In genomic region chr18:58195278-58195721, GRCh38 we compare ENCODE assay signal across 8 cellular contexts.
DNase-seq lines count a peak whose midpoint lies in the region; ATAC-seq and TF ChIP-seq lines count a peak whose summit lies in the region.

No MANE protein-coding gene starts in this region.

- H3K36me3 Mint-ChIP-seq in activated naive CD4-positive, alpha-beta T cell treated with anti-CD3 and anti-CD28 coated beads, Interleukin-2, amount 50 U/mL, for 24 hours = no peaks in the 10 kb centered on the region

- H3K4me1 ChIP-seq in iPS-15b (ENCODE audit: control insufficient read depth, insufficient read depth, low read length) (peaks cover 22% of the 10 kb centered on the region), smooth muscle cell (ENCODE audit: low read depth) (peaks cover 4% of the 10 kb centered on the region)

- H3K4me1 Mint-ChIP-seq in activated naive CD4-positive, alpha-beta T cell treated with anti-CD3 and anti-CD28 coated beads, Interleukin-2, amount 50 U/mL, for 24 hours = peaks cover 27% of the 10 kb centered on the region

- H3K4me2 ChIP-seq in smooth muscle cell = peak overlapping the region; percentile 77

- H3K4me3 ChIP-seq in iPS-15b (ENCODE audit: low read depth, low read length) = peak overlapping the region; percentile 52
- peak overlapping the region; percentile 45 for H3K4me3 ChIP-seq in smooth muscle cell

- TF ChIP-seq CTCF in smooth muscle cell (IDR thresholded peaks at IDR 0.05; ENCODE audit: borderline replicate concordance, insufficient read depth, poor library complexity, severe bottlenecking) = no peak

- H3K36me3 ChIP-seq in iPS-15b (ENCODE audit: control insufficient read depth, insufficient read depth, low read length) = no peaks in the 10 kb centered on the region
- H3K36me3 ChIP-seq in smooth muscle cell (ENCODE audit: low read depth) = no peaks in the 10 kb centered on the region

- 4% methylated on average over 19 of the region's 23 CpGs for WGBS in smooth muscle cell (ENCODE audit: low lambda C conversion rate)

- no peaks in the 10 kb centered on the region for H3K9me3 Mint-ChIP-seq in activated naive CD4-positive, alpha-beta T cell treated with anti-CD3 and anti-CD28 coated beads, Interleukin-2, amount 50 U/mL, for 24 hours

- no peaks in the 10 kb centered on the region for H3F3A ChIP-seq in smooth muscle cell (ENCODE audit: low read depth)

- H3K79me2 ChIP-seq in smooth muscle cell (ENCODE audit: low read depth) = no peaks in the 10 kb centered on the region

- no peaks in the 10 kb centered on the region for H3K27me3 ChIP-seq in iPS-15b (ENCODE audit: control insufficient read depth, insufficient read depth, low read length)
- H3K27me3 ChIP-seq in smooth muscle cell (ENCODE audit: low read depth) = peaks cover 20% of the 10 kb centered on the region

- H4K20me1 ChIP-seq in smooth muscle cell (ENCODE audit: low read depth) = no peaks in the 10 kb centered on the region

- H3K4me3 Mint-ChIP-seq in activated naive CD4-positive, alpha-beta T cell treated with anti-CD3 and anti-CD28 coated beads, Interleukin-2, amount 50 U/mL, for 24 hours = peak overlapping the region; percentile 92

- no peaks in the 10 kb centered on the region for H3K9me3 ChIP-seq in iPS-15b (ENCODE audit: control insufficient read depth, insufficient read depth, low read length)
- H3K9me3 ChIP-seq in smooth muscle cell (replicated peaks; ENCODE audit: low read depth) = no peaks in the 10 kb centered on the region

- no peak overlapping the region for H3K27ac ChIP-seq in smooth muscle cell (ENCODE audit: low read depth)

- H3K27ac Mint-ChIP-seq in activated naive CD4-positive, alpha-beta T cell treated with anti-CD3 and anti-CD28 coated beads, Interleukin-2, amount 50 U/mL, for 24 hours = no peak overlapping the region

- H3K27me3 Mint-ChIP-seq in activated naive CD4-positive, alpha-beta T cell treated with anti-CD3 and anti-CD28 coated beads, Interleukin-2, amount 50 U/mL, for 24 hours = no peaks in the 10 kb centered on the region

- H3K9ac ChIP-seq in iPS-15b (ENCODE audit: low read depth, low read length) (peak overlapping the region; percentile 67), smooth muscle cell (ENCODE audit: low read depth) (no peak overlapping the region)

- peak overlapping the region; percentile 13 for H2AFZ ChIP-seq in smooth muscle cell (ENCODE audit: low read depth)

- peak; percentile 35 to 68 for ATAC-seq in activated CD4-positive, CD25-positive, alpha-beta regulatory T cell treated with anti-CD3 and anti-CD28 coated beads, Interleukin-2, amount 50 U/mL, for 24 hours

- no peak for DNase-seq in activated CD4-positive, CD25-positive, alpha-beta regulatory T cell treated with anti-CD3 and anti-CD28 coated beads, Interleukin-2, amount 50 U/mL, for 72 hours
- DNase-seq in NCI-H2171 treated with DMSO at 0.1 percent for 48 hours (lab: John Stamatoyannopoulos, UW) (peak; percentile 84), smooth muscle cell (lab: John Stamatoyannopoulos, UW; ENCODE audit: unreplicated experiment) (no peak), glomerular visceral epithelial cell (ENCODE audit: extremely low spot score) (no peak), middle frontal gyrus (ENCODE audit: extremely low spot score, low spot score) (no peak)
